Comparison of ENCODE assay signal across 8 cellular contexts in the genomic region with DNA sequence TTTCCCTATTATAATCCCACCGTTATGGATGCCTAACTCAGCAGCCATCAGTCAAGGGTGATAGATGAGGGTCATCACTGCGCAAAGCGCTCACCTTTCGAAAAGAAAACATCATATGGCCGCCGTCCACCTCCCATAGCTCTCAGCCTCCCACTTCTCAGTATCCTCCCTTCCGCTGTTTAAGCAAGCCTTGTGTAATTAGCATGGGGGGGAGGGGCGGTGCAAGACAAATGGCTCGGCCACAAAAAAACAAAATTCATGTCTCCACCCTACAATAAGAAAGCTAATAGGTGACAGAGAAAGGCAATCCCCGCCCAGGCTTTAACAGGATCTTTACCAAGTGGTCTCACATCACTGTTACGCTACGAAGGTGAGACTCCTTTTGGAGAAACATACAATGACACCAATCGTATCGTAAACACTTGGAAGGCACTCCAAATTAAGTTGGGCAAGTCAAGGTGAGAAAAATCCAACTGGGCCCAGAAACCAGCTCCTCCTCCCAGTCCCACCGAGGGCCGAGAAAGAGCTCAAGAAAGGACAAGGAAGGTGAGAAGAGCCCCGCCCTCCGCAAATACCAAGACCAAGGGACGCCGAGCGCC. TPM values are rescaled to one million over a fixed set of nuclear protein-coding genes. Genes with fewer than 3 reads are reported as not detected.
DNase-seq lines count a peak whose midpoint lies in the region; ATAC-seq and TF ChIP-seq lines count a peak whose summit lies in the region.

No MANE protein-coding gene starts in this region.

- H3K36me3 ChIP-seq in DND-41 (ENCODE audit: insufficient read depth, low read length) (peaks cover 53% of the 10 kb centered on the region), SK-N-MC (ENCODE audit: insufficient read depth, low read length) (peaks cover 49% of the 10 kb centered on the region), sigmoid colon (peaks cover 22 to 42% (median 36%) of the 10 kb centered on the region in 4 donors)

- H3K27me3 ChIP-seq in DND-41 (ENCODE audit: insufficient read depth, low read length, poor library complexity) (no peaks in the 10 kb centered on the region), right cardiac atrium (ENCODE audit: control insufficient read depth, insufficient read depth) (no peaks in the 10 kb centered on the region), sigmoid colon (no peaks in the 10 kb centered on the region)

- peaks cover 46% of the 10 kb centered on the region for H4K20me1 ChIP-seq in DND-41 (ENCODE audit: insufficient read depth, low read length)

- peak overlapping the region; percentile 72 to 80 for H3K4me3 ChIP-seq in DND-41 (ENCODE audit: low read depth in 1 of 2, low read length in 2 of 2)
- peak overlapping the region; percentile 91 for H3K4me3 ChIP-seq in SK-N-MC
- peak overlapping the region; percentile 94 for H3K4me3 ChIP-seq in right cardiac atrium (ENCODE audit: low read length)
- H3K4me3 ChIP-seq in sigmoid colon: peak overlapping the region; percentile 65 to 78 (median 70)

- TF ChIP-seq CTCF in DND-41 (IDR thresholded peaks at IDR 0.05; ENCODE audit: borderline replicate concordance, extremely low read depth, low read length, poor library complexity, severe bottlenecking) (no peak), sigmoid colon (IDR thresholded peaks at IDR 0.05) (no peak)

- H3K9me3 ChIP-seq in DND-41 (ENCODE audit: insufficient read depth, low read length, severe bottlenecking) (no peaks in the 10 kb centered on the region), SK-N-MC (ENCODE audit: low read depth, low read length) (no peaks in the 10 kb centered on the region), right cardiac atrium (ENCODE audit: control insufficient read depth, low read length) (no peaks in the 10 kb centered on the region), sigmoid colon (no peaks in the 10 kb centered on the region)

- peaks cover 60% of the 10 kb centered on the region for H3K4me1 ChIP-seq in DND-41 (ENCODE audit: insufficient read depth, low read length)
- peaks cover 5% of the 10 kb centered on the region for H3K4me1 ChIP-seq in right cardiac atrium (ENCODE audit: control insufficient read depth, insufficient read depth, low read length)
- H3K4me1 ChIP-seq in sigmoid colon: peaks cover 0 to 38% (median 37%) of the 10 kb centered on the region in 4 donors

- peaks cover 80% of the 10 kb centered on the region for H3K79me2 ChIP-seq in DND-41 (ENCODE audit: insufficient read depth, low read length)

- intact Hi-C loops in right cardiac atrium (cut with DNase I): no loop called here
- intact Hi-C loops in sigmoid colon (cut with DNase I): loop anchor here (2.0 to 10.0 kb wide), 5 partner anchors 46 to 646 kb away; a partner anchor contains a TSS

- TF ChIP-seq EP300 in sigmoid colon (IDR thresholded peaks at IDR 0.05): no peak

- DNase-seq in DND-41: peak; percentile 65
- DNase-seq in SK-N-MC (ENCODE audit: low read depth, low spot score): no peak
- DNase-seq in activated naive CD8-positive, alpha-beta T cell treated with anti-CD3 and anti-CD28 coated beads, Interleukin-2, amount 50 U/mL, for 16 hours (ENCODE audit: low read depth, low spot score): peak; percentile 18
- peak in 2 of 3 donors; percentile 51 to 70 for DNase-seq in right cardiac atrium
- no peak for DNase-seq in sigmoid colon
- DNase-seq in GDM1 (lab: John Stamatoyannopoulos, UW): no peak
- DNase-seq in dedifferentiated amniotic fluid mesenchymal stem cell (ENCODE audit: extremely low spot score): no peak

- 0% methylated on average over 21 of the region's 21 CpGs for WGBS in right cardiac atrium
- WGBS in sigmoid colon, 2 donors: 1% methylated on average over 21 of the region's 21 CpGs

- peak overlapping the region; percentile 52 for H2AFZ ChIP-seq in DND-41 (ENCODE audit: low read depth, low read length)

- ATAC-seq in DND-41 (ENCODE audit: insufficient read depth, low read depth) (peak; percentile 22), HG03565 (IDR thresholded peaks at IDR 0.05; ENCODE audit: unreplicated experiment) (peak; percentile 11), right cardiac atrium (peak; percentile 20 to 53)

- H3K27ac ChIP-seq in DND-41 (ENCODE audit: low read length) (peak overlapping the region; percentile 98), SK-N-MC (peak overlapping the region; percentile 96), right cardiac atrium (ENCODE audit: low read length) (peak overlapping the region; percentile 87), sigmoid colon (peak overlapping the region; percentile 92 to 97 (median 96))

- H3K9ac ChIP-seq in DND-41 (ENCODE audit: low read depth, low read length) (peak overlapping the region; percentile 87), SK-N-MC (ENCODE audit: insufficient read length) (peak overlapping the region; percentile 99)

- H3K4me2 ChIP-seq in DND-41 (ENCODE audit: insufficient read depth, low read length): peak overlapping the region; percentile 91

- no peak for TF ChIP-seq POLR2A in sigmoid colon (IDR thresholded peaks at IDR 0.05)

RNA-seq across cellular contexts. Expression of a gene that starts 0.6 kb away (rescaled TPM):
- total RNA-seq in right cardiac atrium: 100 to 1,000 TPM; 196 to 235 (median 212) TPM
- 145 TPM for polyA plus RNA-seq in right cardiac atrium
- total RNA-seq in sigmoid colon: 100 to 1,000 TPM; 211 to 301 (median 239) TPM
- 100 to 1,000 TPM; 130 to 293 (median 153) TPM for polyA plus RNA-seq in sigmoid colon

RNA-seq across cellular contexts. Expression of a gene that starts 5.2 kb away (rescaled TPM):
- 1 to 10 TPM; 1.7 to 3.8 (median 2.6) TPM for total RNA-seq in right cardiac atrium
- polyA plus RNA-seq in right cardiac atrium: 2.8 TPM
- 1 to 10 TPM; 2.8 to 9.1 (median 5.0) TPM for total RNA-seq in sigmoid colon
- polyA plus RNA-seq in sigmoid colon: 1 to 10 TPM in 1 of 3 donors, not detected in 2; 3.0 TPM

RNA-seq across cellular contexts. Expression of a gene that starts 6.2 kb away (rescaled TPM):
- total RNA-seq in right cardiac atrium (10 to 100 TPM; 12.2 to 19.3 (median 14.6) TPM), sigmoid colon (10 to 100 TPM; 32.5 to 55.1 (median 36.3) TPM)
- polyA plus RNA-seq in right cardiac atrium (16.7 TPM), sigmoid colon (10 to 100 TPM; 18.0 to 31.3 (median 25.2) TPM)

RNA-seq across cellular contexts. Expression of a gene that starts 12.4 kb away (rescaled TPM):
- total RNA-seq in right cardiac atrium (not detected), sigmoid colon (not detected)
- polyA plus RNA-seq in right cardiac atrium (not detected), sigmoid colon (not detected)

RNA-seq across cellular contexts. Expression of a gene that starts 30.9 kb away (rescaled TPM):
- total RNA-seq in right cardiac atrium (not detected), sigmoid colon (not detected)
- polyA plus RNA-seq in right cardiac atrium (0.07 TPM), sigmoid colon (1 to 10 TPM in 1 of 3 donors, not detected in 2; 3.6 TPM)

Comparison
In these comparisons a context has a peak if more than half of its experiments do, and no peak if none do; other contexts are left out.
1. DNase-seq: peak in DND-41 (single experiment), activated naive CD8-positive, alpha-beta T cell treated with anti-CD3 and anti-CD28 coated beads, Interleukin-2, amount 50 U/mL, for 16 hours (single experiment) and right cardiac atrium (2 of 3); none in SK-N-MC (single experiment), sigmoid colon (single experiment), GDM1 (single experiment) and dedifferentiated amniotic fluid mesenchymal stem cell (single experiment).
2. Peak in every context shown above with its lines, with median percentiles within 50 percentile points of each other: ATAC-seq, H3K27ac ChIP-seq and H3K4me3 ChIP-seq.